In genomic region chr5:53110156-53110555, GRCh38 we compare ENCODE assay signal across 8 cellular contexts. TPM values are rescaled to one million over a fixed set of nuclear protein-coding genes. Genes with fewer than 3 reads are reported as not detected.
DNase-seq lines count a peak whose midpoint lies in the region; ATAC-seq and FAIRE-seq lines count a peak whose summit lies in the region.

No MANE protein-coding gene starts in this region.

- H3K9ac ChIP-seq in HUES6 (ENCODE audit: low read length) (peak overlapping the region; percentile 79), mucosa of rectum (ENCODE audit: low read depth in 1 of 2, low read length in 2 of 2) (peak overlapping the region; percentile 74 to 95)

- H3K4me3 ChIP-seq in ACC112 (ENCODE audit: low read depth, low read length) (peak overlapping the region; percentile 91), HUES6 (ENCODE audit: low read depth, low read length) (peak overlapping the region; percentile 78), mucosa of rectum (ENCODE audit: low read length in 2 of 2) (peak overlapping the region; percentile 75 to 99)

- no peak for DNase-seq in caudate nucleus (lab: John Stamatoyannopoulos, UW)
- no peak for DNase-seq in urothelium cell line (ENCODE audit: low spot score)
- DNase-seq in NCI-H748 (lab: John Stamatoyannopoulos, UW; ENCODE audit: unreplicated experiment), result no peak
- DNase-seq in dermis blood vessel endothelial cell, result no peak

- H3K9me3 ChIP-seq in HUES6 (ENCODE audit: control insufficient read depth, insufficient read depth, low read depth, low read length) (0 out of 2 replicates have a peak, but pooled peaks cover 2% of the 10 kb centered on the region), mucosa of rectum (ENCODE audit: control insufficient read depth in 2 of 2, low read length in 2 of 2) (no peaks in the 10 kb centered on the region)

- FAIRE-seq in urothelium cell line (lab: Jason Lieb, UNC), result no peak

- H2AFZ ChIP-seq in ACC112 (ENCODE audit: low read length, unreplicated experiment), result peak overlapping the region; percentile 95

- ATAC-seq in GM19372 (IDR thresholded peaks at IDR 0.05; ENCODE audit: low read depth, unreplicated experiment), result peak; percentile 4

- H3K36me3 ChIP-seq in ACC112 (ENCODE audit: insufficient read depth, low read length) (peaks cover 9% of the 10 kb centered on the region; the same call in 1 of the 2 replicates), HUES6 (ENCODE audit: control insufficient read depth, insufficient read depth, low read length) (0 out of 2 replicates have a peak, but pooled peaks cover 2% of the 10 kb centered on the region), mucosa of rectum (ENCODE audit: control insufficient read depth in 2 of 2, insufficient read depth in 2 of 2, low read length in 2 of 2) (no peaks in the 10 kb centered on the region)

- H3K4me1 ChIP-seq in ACC112 (ENCODE audit: control insufficient read depth, insufficient read depth, low read length, unreplicated experiment) (peaks cover 22% of the 10 kb centered on the region), HUES6 (ENCODE audit: control insufficient read depth, insufficient read depth, low read length) (0 out of 2 replicates have a peak, but pooled peaks cover 11% of the 10 kb centered on the region), mucosa of rectum (ENCODE audit: control insufficient read depth in 2 of 2, insufficient read depth in 2 of 2, low read length in 2 of 2) (peaks cover 7 to 9% of the 10 kb centered on the region in 2 donors)

- H3K27ac ChIP-seq in ACC112 (ENCODE audit: low read depth, low read length) (no peak overlapping the region), HUES6 (ENCODE audit: low read depth, low read length) (no peak overlapping the region), caudate nucleus (ENCODE audit: low read depth, low read length) (peak overlapping the region; percentile 92), mucosa of rectum (ENCODE audit: low read depth in 2 of 2, low read length in 2 of 2) (peak overlapping the region; percentile 53 to 77)

- no peaks in the 10 kb centered on the region for H3K27me3 ChIP-seq in ACC112 (ENCODE audit: insufficient read depth, low read length)
- H3K27me3 ChIP-seq in HUES6 (ENCODE audit: control insufficient read depth, insufficient read depth, low read length), result no peaks in the 10 kb centered on the region
- no peaks in the 10 kb centered on the region for H3K27me3 ChIP-seq in mucosa of rectum (ENCODE audit: control insufficient read depth in 2 of 2, insufficient read depth in 2 of 2, low read length in 2 of 2)

- peaks cover 33% of the 10 kb centered on the region for H3K79me2 ChIP-seq in ACC112 (ENCODE audit: control insufficient read depth, insufficient read depth, low read length, unreplicated experiment)

RNA-seq across cellular contexts. Expression of gene MOCS2, which starts 0.6 kb away (rescaled TPM):
- 24.0 and 24.2 TPM in 2 replicates for total RNA-seq in dermis blood vessel endothelial cell

Comparison
In these comparisons a context has a peak if more than half of its experiments do, and no peak if none do; other contexts are left out.
1. H3K27ac ChIP-seq: peak in caudate nucleus (single experiment) and mucosa of rectum (2 of 2); none in ACC112 (single experiment) and HUES6 (single experiment).
2. Peak in every context shown above with its lines, with median percentiles within 50 percentile points of each other: H3K4me3 ChIP-seq.